In genomic region chr2:53740170-53740569, GRCh38 we compare ENCODE assay signal across 9 cellular contexts. TPM values are rescaled to one million over a fixed set of nuclear protein-coding genes. Genes with fewer than 3 reads are reported as not detected.
A peak's percentile ranks its signal among the peaks of the same experiment; 100 is the strongest.
DNase-seq lines count a peak whose midpoint lies in the region; ATAC-seq and TF ChIP-seq lines count a peak whose summit lies in the region.
"Had no signal": no experiment of that assay in that cellular context is flagged by ENCODE, and none has a peak within 500 bp of the region (broad histone marks: within the 10 kb centered on the region; RNA-seq: fewer than 3 reads in every experiment).

No MANE protein-coding gene starts in this region.

- H3K27me3 Mint-ChIP-seq in progenitor cell of endocrine pancreas (no peaks in the 10 kb centered on the region), T-helper 17 cell (no peaks in the 10 kb centered on the region)
- H3K27me3 Mint-ChIP-seq in activated naive CD4-positive, alpha-beta T cell treated with anti-CD3 and anti-CD28 coated beads, Interleukin-2, amount 10 ng/mL, durations not matched to agents 7 days and 5 days: no peaks in the 10 kb centered on the region

- no peaks in the 10 kb centered on the region for H3K4me1 Mint-ChIP-seq in progenitor cell of endocrine pancreas (ENCODE audit: low read depth)
- H3K4me1 Mint-ChIP-seq in T-helper 17 cell: peaks cover 21% of the 10 kb centered on the region
- no peaks in the 10 kb centered on the region for H3K4me1 Mint-ChIP-seq in activated naive CD4-positive, alpha-beta T cell treated with anti-CD3 and anti-CD28 coated beads, Interleukin-2, amount 10 ng/mL, durations not matched to agents 7 days and 5 days

- DNase-seq in NCI-H1105 treated with DMSO at 0.1 percent for 48 hours (lab: John Stamatoyannopoulos, UW) (peak; percentile 40), NCI-H1105 (lab: John Stamatoyannopoulos, UW) (no peak), NCI-H2171 treated with DMSO at 0.1 percent for 48 hours (lab: John Stamatoyannopoulos, UW) (peak; percentile 70), choroid plexus epithelial cell (ENCODE audit: low read depth) (peak; percentile 73), progenitor cell of endocrine pancreas (ENCODE audit: low spot score, unreplicated experiment) (no peak), T-helper 17 cell (no peak)
- no peak for DNase-seq in activated CD4-positive, CD25-positive, alpha-beta regulatory T cell treated with anti-CD3 and anti-CD28 coated beads, Interleukin-2, amount 50 U/mL, for 72 hours
- no peak for DNase-seq in activated naive CD4-positive, alpha-beta T cell treated with anti-CD3 and anti-CD28 coated beads, Interleukin-2, amount 10 ng/mL, durations not matched to agents 7 days and 5 days

- H3K4me3 ChIP-seq in choroid plexus epithelial cell (ENCODE audit: low read depth, low read length): no peak overlapping the region
- H3K4me3 ChIP-seq: BLaER1 had no signal

- ATAC-seq in T-helper 17 cell: no peak

- H3K36me3 Mint-ChIP-seq in progenitor cell of endocrine pancreas (ENCODE audit: insufficient read depth): peaks cover 9% of the 10 kb centered on the region
- H3K36me3 Mint-ChIP-seq in T-helper 17 cell (ENCODE audit: low read depth): peaks cover 4% of the 10 kb centered on the region
- peaks cover 19% of the 10 kb centered on the region for H3K36me3 Mint-ChIP-seq in activated naive CD4-positive, alpha-beta T cell treated with anti-CD3 and anti-CD28 coated beads, Interleukin-2, amount 10 ng/mL, durations not matched to agents 7 days and 5 days

- peaks cover 4% of the 10 kb centered on the region for H3K9me3 Mint-ChIP-seq in progenitor cell of endocrine pancreas (ENCODE audit: low read depth)
- H3K9me3 Mint-ChIP-seq in activated naive CD4-positive, alpha-beta T cell treated with anti-CD3 and anti-CD28 coated beads, Interleukin-2, amount 10 ng/mL, durations not matched to agents 7 days and 5 days: no peaks in the 10 kb centered on the region

- CTCF ChIA-PET in activated naive CD4-positive, alpha-beta T cell treated with anti-CD3 and anti-CD28 coated beads, Interleukin-2, amount 10 ng/mL, durations not matched to agents 7 days and 5 days (lab: Charles Lee): interaction anchor here (1.2 kb wide), 1 partner anchor 317 kb away, joined by 5 read pairs; no protein-coding TSS in a partner anchor

- peak; percentile 54 for TF ChIP-seq CTCF in choroid plexus epithelial cell (conservative IDR thresholded peaks at IDR 0.05; ENCODE audit: low read depth, low read length)
- peak; percentile 53 for TF ChIP-seq CTCF in progenitor cell of endocrine pancreas (IDR thresholded peaks at IDR 0.05; ENCODE audit: unreplicated experiment)

- no peak overlapping the region for H3K27ac Mint-ChIP-seq in progenitor cell of endocrine pancreas
- no peak overlapping the region for H3K27ac Mint-ChIP-seq in T-helper 17 cell
- H3K27ac Mint-ChIP-seq in activated naive CD4-positive, alpha-beta T cell treated with anti-CD3 and anti-CD28 coated beads, Interleukin-2, amount 10 ng/mL, durations not matched to agents 7 days and 5 days: no peak overlapping the region

- H3K4me3 Mint-ChIP-seq in progenitor cell of endocrine pancreas (ENCODE audit: low read depth) (no peak overlapping the region), T-helper 17 cell (no peak overlapping the region)
- H3K4me3 Mint-ChIP-seq in activated naive CD4-positive, alpha-beta T cell treated with anti-CD3 and anti-CD28 coated beads, Interleukin-2, amount 10 ng/mL, durations not matched to agents 7 days and 5 days: no peak overlapping the region

- H3K9me3 ChIP-seq in T-helper 17 cell (ENCODE audit: control insufficient read depth, low read length, poor library complexity, severe bottlenecking): no peaks in the 10 kb centered on the region

RNA-seq across cellular contexts. Expression of gene CHAC2, which starts 27.4 kb away (rescaled TPM):
- total RNA-seq in progenitor cell of endocrine pancreas (1.6 and 2.9 TPM in 2 replicates), T-helper 17 cell (under 1 TPM; 0.42 to 0.76 TPM)

RNA-seq across cellular contexts. Expression of gene ASB3, which starts 46.6 kb away (rescaled TPM):
- total RNA-seq in progenitor cell of endocrine pancreas (31.3 and 31.4 TPM in 2 replicates), T-helper 17 cell (10 to 100 TPM; 26.0 to 29.1 TPM)

RNA-seq across cellular contexts. Expression of gene ERLEC1, which starts 46.7 kb away (rescaled TPM):
- total RNA-seq in progenitor cell of endocrine pancreas (36.4 and 37.9 TPM in 2 replicates), T-helper 17 cell (10 to 100 TPM; 16.6 to 17.8 TPM)

Comparison
In these comparisons a context has a peak if more than half of its experiments do, and no peak if none do; other contexts are left out.
1. DNase-seq: peak in NCI-H1105 treated with DMSO at 0.1 percent for 48 hours (single experiment), NCI-H2171 treated with DMSO at 0.1 percent for 48 hours (single experiment) and choroid plexus epithelial cell (single experiment); none in NCI-H1105 (single experiment), progenitor cell of endocrine pancreas (single experiment), activated CD4-positive, CD25-positive, alpha-beta regulatory T cell treated with anti-CD3 and anti-CD28 coated beads, Interleukin-2, amount 50 U/mL, for 72 hours (single experiment), T-helper 17 cell (0 of 3) and activated naive CD4-positive, alpha-beta T cell treated with anti-CD3 and anti-CD28 coated beads, Interleukin-2, amount 10 ng/mL, durations not matched to agents 7 days and 5 days (single experiment).